14 cellular contexts compared by ENCODE assay signal in the genomic region with DNA sequence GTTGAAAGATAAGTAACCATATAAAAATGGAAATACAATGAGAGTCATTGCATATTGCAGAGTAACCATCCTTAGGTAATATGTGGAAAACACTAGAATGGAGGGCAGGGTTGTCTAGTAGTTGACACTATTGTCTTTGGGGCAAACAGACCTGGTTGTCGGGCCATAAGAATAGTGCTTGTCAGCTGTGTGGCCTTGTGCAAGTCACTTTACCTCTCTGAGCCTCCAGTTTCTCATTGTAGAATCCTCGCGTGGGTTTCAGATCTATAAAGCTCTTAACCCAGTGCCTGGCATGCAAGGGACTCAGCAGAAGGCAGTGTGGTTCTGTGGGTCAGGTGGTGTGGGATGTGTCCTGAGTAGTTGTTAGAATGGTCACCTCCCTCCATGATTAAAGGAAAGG. TPM values are rescaled to one million over a fixed set of nuclear protein-coding genes. Genes with fewer than 3 reads are reported as not detected.
A peak's percentile ranks its signal among the peaks of the same experiment; 100 is the strongest.
DNase-seq lines count a peak whose midpoint lies in the region; ATAC-seq, FAIRE-seq and TF ChIP-seq lines count a peak whose summit lies in the region.
"Had no signal": no experiment of that assay in that cellular context is flagged by ENCODE, and none has a peak within 500 bp of the region (broad histone marks: within the 10 kb centered on the region; RNA-seq: fewer than 3 reads in every experiment).

No MANE protein-coding gene starts in this region.

- no TSS peak for BruUV-seq in MCF 10A (replicated peaks; lab: Mats Ljungman, UMichigan)

- DNase-seq in A549 (ENCODE audit: low read depth in 1 of 2, low spot score in 1 of 2) (no peak), psoas muscle (no peak), MCF 10A (ENCODE audit: unreplicated experiment) (no peak)
- no peak for DNase-seq in CD4-positive, alpha-beta memory T cell
- DNase-seq: DMS79, H7 had no signal

- peak overlapping the region in 4 of 7 donors; percentile 41 to 83 (median 66) for H3K27ac Mint-ChIP-seq in CD4-positive, alpha-beta memory T cell
- H3K27ac Mint-ChIP-seq in activated T-helper 17 cell treated with anti-CD3 and anti-CD28 coated beads, Interleukin-2, amount 50 U/mL, for 72 hours: peak overlapping the region; percentile 34
- no peak overlapping the region for H3K27ac Mint-ChIP-seq in MCF 10A (ENCODE audit: low read depth, unreplicated experiment)

- H3K9me3 ChIP-seq in A549 (no peaks in the 10 kb centered on the region), psoas muscle (no peaks in the 10 kb centered on the region)
- H3K9me3 ChIP-seq in CD4-positive, alpha-beta memory T cell (ENCODE audit: control insufficient read depth in 1 of 2, low read length in 2 of 2): no peaks in the 10 kb centered on the region

- WGBS in A549 (ENCODE audit: missing lambda C conversion rate): 97% methylated on average over 3 of the region's 3 CpGs
- 85 to 95% (median 90%) methylated on average over 3 of the region's 3 CpGs for WGBS in psoas muscle, 3 donors

- ATAC-seq in A549: no peak
- ATAC-seq in activated T-helper 17 cell treated with anti-CD3 and anti-CD28 coated beads, Interleukin-2, amount 50 U/mL, for 72 hours (replicated peaks): no peak
- ATAC-seq in psoas muscle: peak; percentile 10 to 47 (median 29)
- no peak for ATAC-seq in HG02763 (IDR thresholded peaks at IDR 0.05; ENCODE audit: unreplicated experiment)
- ATAC-seq in GM21576 (IDR thresholded peaks at IDR 0.05; ENCODE audit: unreplicated experiment): no peak
- ATAC-seq: GM12878 had no signal

- H3K27me3 ChIP-seq in CD4-positive, alpha-beta memory T cell (ENCODE audit: insufficient read depth, low read length): no peaks in the 10 kb centered on the region
- no peaks in the 10 kb centered on the region for H3K27me3 ChIP-seq in psoas muscle (ENCODE audit: insufficient read depth in 3 of 3, low read length in 2 of 3)

- no peaks in the 10 kb centered on the region for H3K4me1 ChIP-seq in A549
- H3K4me1 ChIP-seq in CD4-positive, alpha-beta memory T cell (ENCODE audit: insufficient read depth, low read length): no peaks in the 10 kb centered on the region
- no peaks in the 10 kb centered on the region for H3K4me1 ChIP-seq in psoas muscle

- TF ChIP-seq CTCF in A549 (IDR thresholded peaks at IDR 0.05) (no peak), psoas muscle (IDR thresholded peaks at IDR 0.05) (no peak), MCF 10A (IDR thresholded peaks at IDR 0.05; ENCODE audit: unreplicated experiment) (no peak)

- no peak overlapping the region for H3K4me2 ChIP-seq in A549

- H3K27ac ChIP-seq in A549 (no peak overlapping the region), psoas muscle (peak overlapping the region; percentile 46)
- H3K27ac ChIP-seq in CD4-positive, alpha-beta memory T cell (ENCODE audit: low read depth, low read length): no peak overlapping the region
- H3K27ac ChIP-seq: GM23248 had no signal

- no peaks in the 10 kb centered on the region for H3K9me3 Mint-ChIP-seq in CD4-positive, alpha-beta memory T cell
- H3K9me3 Mint-ChIP-seq in activated T-helper 17 cell treated with anti-CD3 and anti-CD28 coated beads, Interleukin-2, amount 50 U/mL, for 72 hours: no peaks in the 10 kb centered on the region
- H3K9me3 Mint-ChIP-seq in MCF 10A (ENCODE audit: unreplicated experiment): no peaks in the 10 kb centered on the region
- H3K9me3 Mint-ChIP-seq: CD14-positive monocyte, IgD-negative memory B cell had no signal

- TF ChIP-seq RAD21 in A549 (conservative IDR thresholded peaks at IDR 0.05 in 1 of 2, IDR thresholded peaks at IDR 0.05 in 1 of 2): no peak

- TF ChIP-seq EP300 in A549 (IDR thresholded peaks at IDR 0.05): no peak

- H3K36me3 ChIP-seq in CD4-positive, alpha-beta memory T cell (ENCODE audit: insufficient read depth, low read length): peaks cover 71% of the 10 kb centered on the region
- H3K36me3 ChIP-seq in psoas muscle (ENCODE audit: insufficient read depth in 1 of 2, low read depth in 1 of 2): peaks cover 14 to 99% of the 10 kb centered on the region in 2 donors

- no peak for FAIRE-seq in A549 (lab: Jason Lieb, UNC)
- FAIRE-seq: GM12878, GM18507 had no signal

- H3K4me3 ChIP-seq in A549 (no peak overlapping the region), psoas muscle (no peak overlapping the region)
- H3K4me3 ChIP-seq in CD4-positive, alpha-beta memory T cell (ENCODE audit: low read length in 2 of 2): no peak overlapping the region
- H3K4me3 ChIP-seq: GM12878, GM23248 had no signal

- H3K27me3 Mint-ChIP-seq in CD4-positive, alpha-beta memory T cell: no peaks in the 10 kb centered on the region
- no peaks in the 10 kb centered on the region for H3K27me3 Mint-ChIP-seq in activated T-helper 17 cell treated with anti-CD3 and anti-CD28 coated beads, Interleukin-2, amount 50 U/mL, for 72 hours
- H3K27me3 Mint-ChIP-seq in MCF 10A (ENCODE audit: insufficient read depth, unreplicated experiment): no peaks in the 10 kb centered on the region
- H3K27me3 Mint-ChIP-seq: IgD-negative memory B cell had no signal

- POLR2A ChIA-PET in A549 (lab: Yijun Ruan, JAX): no interaction called here
- POLR2A ChIA-PET in CD4-positive, alpha-beta memory T cell (lab: Charles Lee; ENCODE audit: partially characterized antibody): no interaction called here
- POLR2A ChIA-PET in MCF 10A (lab: Yijun Ruan, JAX): no interaction called here

- no peaks in the 10 kb centered on the region for H3K4me1 Mint-ChIP-seq in CD4-positive, alpha-beta memory T cell
- H3K4me1 Mint-ChIP-seq in activated T-helper 17 cell treated with anti-CD3 and anti-CD28 coated beads, Interleukin-2, amount 50 U/mL, for 72 hours: no peaks in the 10 kb centered on the region
- no peaks in the 10 kb centered on the region for H3K4me1 Mint-ChIP-seq in MCF 10A (ENCODE audit: insufficient read depth, unreplicated experiment)
- H3K4me1 Mint-ChIP-seq: CD14-positive monocyte, IgD-negative memory B cell had no signal

- no peak for TF ChIP-seq POLR2A in A549 (IDR thresholded peaks at IDR 0.05; ENCODE audit: low read length)

- H3K4me3 Mint-ChIP-seq in CD4-positive, alpha-beta memory T cell: no peak overlapping the region
- H3K4me3 Mint-ChIP-seq in activated T-helper 17 cell treated with anti-CD3 and anti-CD28 coated beads, Interleukin-2, amount 50 U/mL, for 72 hours: no peak overlapping the region
- no peak overlapping the region for H3K4me3 Mint-ChIP-seq in MCF 10A (ENCODE audit: unreplicated experiment)
- H3K4me3 Mint-ChIP-seq: CD14-positive monocyte, IgD-negative memory B cell had no signal

- H3K36me3 Mint-ChIP-seq in CD4-positive, alpha-beta memory T cell: peaks cover 50 to 86% of the 10 kb centered on the region in 2 donors
- H3K36me3 Mint-ChIP-seq in activated T-helper 17 cell treated with anti-CD3 and anti-CD28 coated beads, Interleukin-2, amount 50 U/mL, for 72 hours (ENCODE audit: low read depth): peaks cover 100% of the 10 kb centered on the region
- H3K36me3 Mint-ChIP-seq in MCF 10A (ENCODE audit: insufficient read depth, unreplicated experiment): peaks cover 90% of the 10 kb centered on the region

- CTCF ChIA-PET in A549 (lab: Yijun Ruan, JAX) (interaction anchor here (1.1 kb wide), 2 partner anchors 50 to 195 kb away, joined by 3 to 6 read pairs; no protein-coding TSS in a partner anchor), MCF 10A (lab: Yijun Ruan, JAX) (interaction anchor here (1.2 kb wide), 1 partner anchor 8 kb away, joined by 3 read pairs; no protein-coding TSS in a partner anchor)
- CTCF ChIA-PET in CD4-positive, alpha-beta memory T cell (lab: Charles Lee; ENCODE audit: partially characterized antibody): interaction anchor here (0.7 kb wide), 1 partner anchor 47 kb away, joined by 4 read pairs; no protein-coding TSS in a partner anchor

- intact Hi-C loops in CD4-positive, alpha-beta memory T cell (cut with micrococcal nuclease): no loop called here
- intact Hi-C loops in psoas muscle (cut with DNase I): no loop called here
- intact Hi-C loops in MCF 10A (cut with micrococcal nuclease): loop anchor here (5.0 kb wide), 1 partner anchor 106 kb away; no protein-coding TSS in a partner anchor

TF ChIP-seq in A549, 52 proteins besides CTCF, POLR2A, EP300 and RAD21:
- 0 out of 2 replicates have a peak, but pooled peaks have one; percentile 39 for TF ChIP-seq POLR2AphosphoS2 (conservative IDR thresholded peaks at IDR 0.05; ENCODE audit: low read length)
- no peak for TF ChIP-seq MYC (IDR thresholded peaks at IDR 0.05; ENCODE audit: borderline replicate concordance, low read length)
TF ChIP-seq in A549: peak in this region for 1.

RNA-seq across cellular contexts. Expression of gene MRPS25, which starts 32.0 kb away (rescaled TPM):
- polyA plus RNA-seq in A549 (2011; rRNA removed): 27.8 and 42.0 TPM in 2 replicates
- 50.6 and 55.8 TPM in 2 replicates for polyA plus RNA-seq in A549 (2012; cell fraction: cytosol; rRNA removed)
- polyA plus RNA-seq in A549 (2012; cell fraction: nucleus; rRNA removed): 70.7 and 97.8 TPM in 2 replicates
- polyA plus RNA-seq in A549 (2017; fragmentation: RNase III; extraction: RNeasy Plus Mini Kit Qiagen cat#74134 plus additional on column Dnase treatment): 78.4 to 94.8 TPM (median 79.6 TPM) in 3 replicates
- 11.2 and 12.3 TPM in 2 replicates for polyA minus RNA-seq in A549 (2011; rRNA and poly(A)+ RNA removed)
- total RNA-seq in CD4-positive, alpha-beta memory T cell: 10 to 100 TPM; 77.1 to 80.3 TPM
- 10 to 100 TPM; 15.1 to 22.8 TPM for polyA plus RNA-seq in CD4-positive, alpha-beta memory T cell
- 10 to 100 TPM; 43.7 to 80.5 TPM for total RNA-seq in activated T-helper 17 cell treated with anti-CD3 and anti-CD28 coated beads, Interleukin-2, amount 50 U/mL, for 72 hours
- total RNA-seq in psoas muscle: 10 to 100 TPM; 60.6 to 83.9 (median 74.1) TPM
- 100 to 1,000 TPM in 1 of 3 donors, 10 to 100 TPM in 2; 72.9 to 145 (median 74.2) TPM for polyA plus RNA-seq in psoas muscle
- 81.0 and 87.2 TPM in 2 replicates for total RNA-seq in MCF 10A (2022)

Comparison
In these comparisons a context has a peak if more than half of its experiments do, and no peak if none do; other contexts are left out.
1. ATAC-seq: peak in psoas muscle (4 of 4); none in A549 (0 of 2), activated T-helper 17 cell treated with anti-CD3 and anti-CD28 coated beads, Interleukin-2, amount 50 U/mL, for 72 hours (single experiment), HG02763 (single experiment) and GM21576 (single experiment).